Comparison of ENCODE assay signal across 15 cellular contexts in the genomic region with DNA sequence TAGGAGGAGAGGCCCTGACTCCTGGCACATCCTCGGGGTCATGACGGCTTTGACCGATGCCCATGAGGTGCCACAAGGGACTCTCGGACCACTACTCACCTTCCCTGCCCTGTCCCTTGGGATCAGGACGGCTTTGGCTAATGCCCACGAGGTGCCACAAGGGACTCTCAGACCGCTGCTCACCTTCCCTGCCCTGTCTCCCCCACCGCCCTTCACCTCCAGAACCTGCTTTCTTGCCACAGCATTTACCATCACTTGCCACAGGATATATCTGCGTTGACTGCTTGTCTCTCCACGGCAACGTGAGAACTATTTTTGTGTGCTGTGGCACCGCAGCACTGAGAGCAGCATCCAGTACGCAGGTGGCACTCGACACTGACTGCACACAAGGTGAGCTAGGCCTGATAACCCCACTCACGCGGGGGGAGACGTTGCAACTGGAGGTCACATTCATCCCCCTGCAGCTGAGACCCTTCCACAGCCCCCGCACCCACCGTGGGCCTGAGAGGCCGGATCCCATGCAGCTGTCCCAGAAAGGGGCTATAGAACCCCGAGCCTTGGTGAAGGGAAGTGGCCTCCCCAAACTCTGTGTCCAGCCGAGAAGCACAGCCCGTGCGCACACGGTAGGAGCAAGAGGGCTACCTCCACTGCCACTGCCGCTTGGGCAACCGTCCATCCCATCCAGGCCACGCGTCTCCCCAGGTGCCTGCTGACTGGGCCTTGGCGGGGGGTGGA.
"Had no signal": no experiment of that assay in that cellular context is flagged by ENCODE, and none has a peak within 500 bp of the region (broad histone marks: within the 10 kb centered on the region; RNA-seq: fewer than 3 reads in every experiment).

No MANE protein-coding gene starts in this region.

- H3K4me2 ChIP-seq: hepatocyte had no signal

- H3K9me3 ChIP-seq: breast epithelium, tibial artery had no signal

- H3K9me3 Mint-ChIP-seq: activated CD4-positive, alpha-beta T cell treated with anti-CD3 and anti-CD28 coated beads, Interleukin-2, amount 10 ng/mL, durations not matched to agents 7 days and 5 days; activated T-helper 17 cell treated with anti-CD3 and anti-CD28 coated beads, Interleukin-2, amount 50 U/mL, for 72 hours; natural killer cell treated with Interleukin-12 subunit alpha and Interleukin-12 subunit beta and Interleukin-15 and Interleukin-18, amount 100 ng/mL, for 72 hours had no signal

- DNase-seq: activated CD4-positive, alpha-beta T cell treated with anti-CD3 and anti-CD28 coated beads, Interleukin-2, amount 10 ng/mL, durations not matched to agents 7 days and 5 days; activated CD4-positive, CD25-positive, alpha-beta regulatory T cell; activated CD8-positive, alpha-beta memory T cell treated with anti-CD3 and anti-CD28 coated beads for 24 hours; activated naive CD4-positive, alpha-beta T cell treated with Interleukin-2 at 50 U/mL for 16 hours; anterior cingulate cortex; islet precursor cell; stimulated activated CD4-positive, alpha-beta T cell treated with anti-CD3 and anti-CD28 coated beads, Interleukin-12 subunit alpha, Interleukin-12 subunit beta, amount 100 ng/mL, for 4 hours; stimulated activated naive CD4-positive, alpha-beta T cell; T-helper 2 cell; tibial artery had no signal

- ATAC-seq: activated T-helper 17 cell treated with anti-CD3 and anti-CD28 coated beads, Interleukin-2, amount 50 U/mL, for 72 hours; esophagus mucosa; natural killer cell treated with Interleukin-12 subunit alpha and Interleukin-12 subunit beta and Interleukin-15 and Interleukin-18, amount 100 ng/mL, for 72 hours had no signal

- H3K4me3 Mint-ChIP-seq: activated CD4-positive, alpha-beta T cell treated with anti-CD3 and anti-CD28 coated beads, Interleukin-2, amount 10 ng/mL, durations not matched to agents 7 days and 5 days; activated T-helper 17 cell treated with anti-CD3 and anti-CD28 coated beads, Interleukin-2, amount 50 U/mL, for 72 hours; natural killer cell treated with Interleukin-12 subunit alpha and Interleukin-12 subunit beta and Interleukin-15 and Interleukin-18, amount 100 ng/mL, for 72 hours had no signal

- H3K4me1 Mint-ChIP-seq: activated CD4-positive, alpha-beta T cell treated with anti-CD3 and anti-CD28 coated beads, Interleukin-2, amount 10 ng/mL, durations not matched to agents 7 days and 5 days had no signal

- H3K27me3 ChIP-seq: breast epithelium, hepatocyte, tibial artery had no signal

- H3K4me3 ChIP-seq: breast epithelium, hepatocyte, tibial artery had no signal

- H2AFZ ChIP-seq: hepatocyte had no signal

- H3K4me1 ChIP-seq: breast epithelium, tibial artery had no signal

- H3K27ac ChIP-seq: breast epithelium, hepatocyte, tibial artery had no signal

- H3K27ac Mint-ChIP-seq: activated CD4-positive, alpha-beta T cell treated with anti-CD3 and anti-CD28 coated beads, Interleukin-2, amount 10 ng/mL, durations not matched to agents 7 days and 5 days; natural killer cell treated with Interleukin-12 subunit alpha and Interleukin-12 subunit beta and Interleukin-15 and Interleukin-18, amount 100 ng/mL, for 72 hours had no signal

- H3K27me3 Mint-ChIP-seq: activated CD4-positive, alpha-beta T cell treated with anti-CD3 and anti-CD28 coated beads, Interleukin-2, amount 10 ng/mL, durations not matched to agents 7 days and 5 days; activated T-helper 17 cell treated with anti-CD3 and anti-CD28 coated beads, Interleukin-2, amount 50 U/mL, for 72 hours; natural killer cell treated with Interleukin-12 subunit alpha and Interleukin-12 subunit beta and Interleukin-15 and Interleukin-18, amount 100 ng/mL, for 72 hours had no signal
